In genomic region chr3:131933665-131934064, GRCh38 we compare ENCODE assay signal across 21 cellular contexts.
"Had no signal": no experiment of that assay in that cellular context is flagged by ENCODE, and none has a peak within 500 bp of the region (broad histone marks: within the 10 kb centered on the region; RNA-seq: fewer than 3 reads in every experiment).

No MANE protein-coding gene starts in this region.

- H3K4me3 ChIP-seq: MG63, PC-9, Peyer's patch, SJCRH30 had no signal

- H3K27me3 ChIP-seq: MG63, Peyer's patch, SJCRH30 had no signal

- H3K36me3 ChIP-seq: MG63, Peyer's patch, SJCRH30 had no signal

- H3K9me3 ChIP-seq: MG63, Peyer's patch, SJCRH30 had no signal

- DNase-seq: IMR-90; Karpas-422; KG1; MG63; NCI-H1092 treated with DMSO at 0.1 percent for 48 hours; NCI-H1436; NCI-H187; NCI-H2029; NCI-H2081 treated with DMSO at 0.1 percent for 48 hours; NCI-H2227 treated with DMSO at 0.1 percent for 48 hours; NCI-H446; NCI-H510A; NCI-H524 treated with DMSO at 0.1 percent for 48 hours; NCI-H69; NCI-H774; NK-92 treated with Interleukin-12 subunit alpha and Interleukin-12 subunit beta, amount 100 ng/mL, for 24 hours; OCI-M1; PC-9; Peyer's patch; SHP77 treated with DMSO at 0.1 percent for 48 hours; SJCRH30 had no signal

- H3K4me2 ChIP-seq: PC-9 had no signal

- H3K27ac ChIP-seq: PC-9, Peyer's patch, SJCRH30 had no signal

- H3K4me1 ChIP-seq: Peyer's patch, SJCRH30 had no signal
